In genomic region chr13:95516492-95516891, GRCh38 we compare ENCODE assay signal across 39 cellular contexts. TPM values are rescaled to one million over a fixed set of nuclear protein-coding genes. Genes with fewer than 3 reads are reported as not detected.
"Had no signal": no experiment of that assay in that cellular context is flagged by ENCODE, and none has a peak within 500 bp of the region (broad histone marks: within the 10 kb centered on the region; RNA-seq: fewer than 3 reads in every experiment).

No MANE protein-coding gene starts in this region.

- H3K9me3 ChIP-seq: MG63 had no signal

- H3K27ac ChIP-seq: KMS-11 had no signal

- H3K36me3 ChIP-seq: MG63 had no signal

- H3K4me3 ChIP-seq: MG63 had no signal

- H3K4me2 ChIP-seq: KMS-11 had no signal

- DNase-seq: Karpas-422, Kasumi-1, KG1, MG63, MM.1S, MV-4-11, NCI-H1048, NCI-H1092, NCI-H1092 treated with DMSO at 0.1 percent for 48 hours, NCI-H1105, NCI-H1105 treated with DMSO at 0.1 percent for 48 hours, NCI-H1417, NCI-H1417 treated with DMSO at 0.1 percent for 48 hours, NCI-H1436, NCI-H1436 treated with DMSO at 0.1 percent for 48 hours, NCI-H146, NCI-H1694, NCI-H1694 treated with DMSO at 0.1 percent for 48 hours, NCI-H187, NCI-H187 treated with DMSO at 0.1 percent for 48 hours, NCI-H1930, NCI-H2029, NCI-H2029 treated with DMSO at 0.1 percent for 48 hours, NCI-H2081, NCI-H2081 treated with DMSO at 0.1 percent for 48 hours, NCI-H2107, NCI-H2171, NCI-H2171 treated with DMSO at 0.1 percent for 48 hours, NCI-H2227 treated with DMSO at 0.1 percent for 48 hours, NCI-H226, NCI-H345, NCI-H446, NCI-H446 treated with DMSO at 0.1 percent for 48 hours, NCI-H510A, NCI-H510A treated with DMSO at 0.1 percent for 48 hours had no signal

RNA-seq across cellular contexts. Expression of gene CLDN10, which starts 36.0 kb away (rescaled TPM):
- total RNA-seq: LHCN-M2, MCF 10A, NCI-H460 had no signal
